Comparison of ENCODE assay signal across 8 cellular contexts in the genomic region with DNA sequence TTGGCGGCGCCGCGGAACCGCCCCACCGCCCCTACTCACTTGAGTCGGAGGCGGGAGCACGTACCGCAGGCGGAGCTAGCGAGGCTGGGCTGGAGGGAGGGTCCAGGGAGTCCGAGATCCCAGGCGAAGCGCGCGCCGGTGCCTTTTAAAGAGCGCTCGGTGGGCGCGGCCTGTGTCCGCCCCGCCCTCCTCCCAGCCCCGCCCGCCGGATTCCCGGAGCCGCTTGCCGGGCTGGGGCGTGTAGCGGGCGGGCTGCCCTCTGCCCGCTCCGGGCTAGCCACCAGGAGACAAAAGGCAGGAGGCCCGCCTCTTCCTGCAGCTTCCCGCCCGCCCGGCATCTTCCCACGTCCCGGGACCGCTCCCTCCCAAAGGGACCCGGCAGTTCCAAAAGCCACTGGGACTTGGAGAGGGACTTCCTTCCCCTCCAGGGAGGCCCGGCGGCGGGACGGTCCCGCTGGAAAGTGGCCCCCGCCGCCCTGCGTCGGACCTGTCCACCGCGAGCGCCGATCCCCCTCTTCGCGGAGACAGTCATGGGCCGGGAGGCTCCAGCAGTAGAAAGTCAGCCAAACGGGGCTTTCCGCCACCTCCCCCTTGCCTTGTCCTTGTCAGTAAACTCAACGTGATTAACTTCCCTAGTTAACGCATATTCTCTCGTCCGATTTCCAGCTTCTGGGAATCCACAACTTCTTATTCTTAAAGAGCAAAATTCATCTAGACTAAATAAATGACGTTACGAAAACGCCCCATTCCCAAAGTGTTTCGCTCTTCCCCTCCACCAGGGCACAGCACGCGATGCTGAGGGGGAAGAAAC. TPM values are rescaled to one million over a fixed set of nuclear protein-coding genes. Genes with fewer than 3 reads are reported as not detected.
DNase-seq lines count a peak whose midpoint lies in the region; ATAC-seq and TF ChIP-seq lines count a peak whose summit lies in the region.

A gene (minus strand): TSS at position 121 of the 811 bp plus-strand sequence. CDS start 12,759 bp downstream, outside the sequence.

- no peaks in the 10 kb centered on the region for H3K9me3 Mint-ChIP-seq in activated naive CD4-positive, alpha-beta T cell treated with anti-CD3 and anti-CD28 coated beads for 36 hours

- no peak for TF ChIP-seq EP300 in gastroesophageal sphincter (IDR thresholded peaks at IDR 0.05)

- in situ Hi-C loops in GM23248 (cut with MboI) = no loop called here

- peak within 1 kb of the TSS; percentile 50 for H3K27ac Mint-ChIP-seq in activated naive CD4-positive, alpha-beta T cell treated with anti-CD3 and anti-CD28 coated beads for 36 hours

- H3K4me1 Mint-ChIP-seq in activated naive CD4-positive, alpha-beta T cell treated with anti-CD3 and anti-CD28 coated beads for 36 hours (ENCODE audit: low read depth) = peaks cover 3% of the 10 kb centered on the region

- ATAC-seq in gastroesophageal sphincter = peak; percentile 96

- H3K36me3 Mint-ChIP-seq in activated naive CD4-positive, alpha-beta T cell treated with anti-CD3 and anti-CD28 coated beads for 36 hours (ENCODE audit: low read depth) = no peaks in the 10 kb centered on the region

- peak; percentile 93 for DNase-seq in EL
- DNase-seq in GM23248 = peak; percentile 92
- peak; percentile 90 for DNase-seq in LHCN-M2 (ENCODE audit: low read depth)
- peak; percentile 82 to 96 for DNase-seq in SHP77 (lab: John Stamatoyannopoulos, UW)
- DNase-seq in activated naive CD4-positive, alpha-beta T cell treated with anti-CD3 and anti-CD28 coated beads for 36 hours = peak; percentile 80
- peak; percentile 66 for DNase-seq in superior temporal gyrus (ENCODE audit: extremely low spot score)

- H3K4me3 ChIP-seq in GM23248 (peak within 1 kb of the TSS; percentile 85), gastroesophageal sphincter (peak within 1 kb of the TSS; percentile 51 to 80), neuron (ENCODE audit: low read length) (peak within 1 kb of the TSS; percentile 94)

- peak within 1 kb of the TSS; percentile 96 for H2AFZ ChIP-seq in GM23248
- H2AFZ ChIP-seq in neuron (ENCODE audit: low read depth, low read length) = peak within 1 kb of the TSS; percentile 84

- H3K4me3 Mint-ChIP-seq in activated naive CD4-positive, alpha-beta T cell treated with anti-CD3 and anti-CD28 coated beads for 36 hours = peak within 1 kb of the TSS; percentile 87

- H3K79me2 ChIP-seq in GM23248 (ENCODE audit: insufficient read depth) = no peaks in the 10 kb centered on the region; the same call in 1 of the 2 replicates

- H3K27me3 ChIP-seq in GM23248 (replicated peaks; ENCODE audit: insufficient read depth) = no peaks in the 10 kb centered on the region
- no peaks in the 10 kb centered on the region for H3K27me3 ChIP-seq in gastroesophageal sphincter
- H3K27me3 ChIP-seq in neuron (ENCODE audit: insufficient read depth, low read length) = no peaks in the 10 kb centered on the region

- no peaks in the 10 kb centered on the region for H3K9me2 ChIP-seq in GM23248 (ENCODE audit: insufficient read depth)

- TF ChIP-seq POLR2A in gastroesophageal sphincter (IDR thresholded peaks at IDR 0.05) = peak; percentile 78 to 86

- H3K36me3 ChIP-seq in GM23248 (ENCODE audit: low read depth) = no peaks in the 10 kb centered on the region
- no peaks in the 10 kb centered on the region for H3K36me3 ChIP-seq in gastroesophageal sphincter
- peaks cover 5% of the 10 kb centered on the region for H3K36me3 ChIP-seq in neuron (ENCODE audit: insufficient read depth, low read length)

- CTCF ChIA-PET in activated naive CD4-positive, alpha-beta T cell treated with anti-CD3 and anti-CD28 coated beads for 36 hours (lab: Charles Lee) = no interaction called here

- H3K9ac ChIP-seq in GM23248 = peak within 1 kb of the TSS; percentile 92

- peaks cover 17% of the 10 kb centered on the region for H3F3A ChIP-seq in GM23248 (ENCODE audit: insufficient read depth)

- H3K9me3 ChIP-seq in GM23248 (ENCODE audit: low read depth) (no peaks in the 10 kb centered on the region), gastroesophageal sphincter (no peaks in the 10 kb centered on the region), neuron (ENCODE audit: low read length) (no peaks in the 10 kb centered on the region)

- peak in 3 of 4 experiments; percentile 36 to 57 (median 45) for TF ChIP-seq CTCF in gastroesophageal sphincter (IDR thresholded peaks at IDR 0.05)

- WGBS in GM23248 (ENCODE audit: low coverage in 1 of 2, low lambda C conversion rate in 2 of 2, missing lambda C conversion rate in 2 of 2), 2 experiments = 1 to 2% methylated on average over 33 to 47 of the region's 71 CpGs
- 0% methylated on average over 4 of the region's 71 CpGs; no CpG with 5 or more reads in 1 of the 2 donors for WGBS in gastroesophageal sphincter (ENCODE audit: low coverage in 1 of 2), 2 donors

- intact Hi-C loops in activated naive CD4-positive, alpha-beta T cell treated with anti-CD3 and anti-CD28 coated beads for 36 hours (cut with micrococcal nuclease) = loop anchor here (1.0 to 2.0 kb wide), 8 partner anchors 11 to 794 kb away; a partner anchor contains a TSS

- H3K4me2 ChIP-seq in GM23248 (ENCODE audit: unreplicated experiment) = peak within 1 kb of the TSS; percentile 83

- peaks cover 36% of the 10 kb centered on the region for H3K27me3 Mint-ChIP-seq in activated naive CD4-positive, alpha-beta T cell treated with anti-CD3 and anti-CD28 coated beads for 36 hours (ENCODE audit: low read depth)

- H3K27ac ChIP-seq in GM23248 (peak within 1 kb of the TSS; percentile 90), gastroesophageal sphincter (peak within 1 kb of the TSS; percentile 78 to 97 (median 92))

- no peaks in the 10 kb centered on the region for H4K20me1 ChIP-seq in GM23248 (ENCODE audit: insufficient read depth)

- H3K4me1 ChIP-seq in GM23248 (ENCODE audit: insufficient read depth) (peaks cover 11% of the 10 kb centered on the region), gastroesophageal sphincter (peaks cover 0 to 58% (median 4%) of the 10 kb centered on the region in 3 donors), neuron (ENCODE audit: insufficient read depth, low read length) (peaks cover 23% of the 10 kb centered on the region)

RNA-seq across cellular contexts. Expression of the gene that starts here (rescaled TPM):
- total RNA-seq in GM23248 (2014; rRNA removed; shearing (Covaris generic)) = 53.0 and 62.2 TPM in 2 replicates
- 80.5 and 82.8 TPM in 2 replicates for polyA plus RNA-seq in GM23248 (2016; fragmentation: Nextera tagmentation; extraction: Ambion mirVana)
- 65.0 and 68.5 TPM in 2 replicates for total RNA-seq in LHCN-M2 (2014; rRNA removed)
- 162 TPM for polyA plus RNA-seq in LHCN-M2 (2012)
- total RNA-seq in activated naive CD4-positive, alpha-beta T cell treated with anti-CD3 and anti-CD28 coated beads for 36 hours = under 1 TPM; 0.62 to 0.86 TPM
- 100 to 1,000 TPM in 2 of 4 donors, 10 to 100 TPM in 2; 65.8 to 157 (median 111) TPM for total RNA-seq in gastroesophageal sphincter

Comparison
In these comparisons a context has a peak if more than half of its experiments do, and no peak if none do; other contexts are left out.
1. Peak in every context shown above with its lines: DNase-seq, ATAC-seq, H3K4me3 ChIP-seq and H3K27ac ChIP-seq.
2. RNA of the gene that starts here (total RNA-seq): 65.8 to 157 TPM in gastroesophageal sphincter, 65.0 to 68.5 TPM in LHCN-M2 and 53.0 to 62.2 TPM in GM23248; 0.62 to 0.86 TPM in activated naive CD4-positive, alpha-beta T cell treated with anti-CD3 and anti-CD28 coated beads for 36 hours; every median in the first group is over 10 times any median in the second.
3. Peak in DNase-seq in activated naive CD4-positive, alpha-beta T cell treated with anti-CD3 and anti-CD28 coated beads for 36 hours; RNA of the gene not detected or under 1 TPM.